Comparison of ENCODE assay signal across 19 cellular contexts in genomic region chr22:16717699-16718558, GRCh38.
DNase-seq lines count a peak whose midpoint lies in the region; ATAC-seq, FAIRE-seq and TF ChIP-seq lines count a peak whose summit lies in the region.
"Had no signal": no experiment of that assay in that cellular context is flagged by ENCODE, and none has a peak within 500 bp of the region (broad histone marks: within the 10 kb centered on the region; RNA-seq: fewer than 3 reads in every experiment).

No MANE protein-coding gene starts in this region.

- no peaks in the 10 kb centered on the region for H3K36me3 ChIP-seq in CD8-positive, alpha-beta T cell (ENCODE audit: insufficient read depth, low read length)
- H3K36me3 ChIP-seq: lower lobe of right lung had no signal

- no peak overlapping the region for H3K27ac ChIP-seq in CD8-positive, alpha-beta T cell (ENCODE audit: low read depth, low read length)
- H3K27ac ChIP-seq: lower lobe of right lung had no signal

- intact Hi-C loops in dendritic cell treated with granulocyte-macrophage colony-stimulating factor and Interleukin-4, amounts not matched to agents 40 ng/mL and 50 ng/mL, for 4 days (cut with micrococcal nuclease) = no loop called here
- intact Hi-C loops in CD8-positive, alpha-beta T cell (cut with DNase I, micrococcal nuclease) = no loop called here

- H3K4me3 ChIP-seq in CD8-positive, alpha-beta T cell (ENCODE audit: low read depth, low read length) = no peak overlapping the region
- H3K4me3 ChIP-seq: lower lobe of right lung had no signal

- DNase-seq in D721Med (ENCODE audit: insufficient read length, low spot score) (no peak), HEK293T (ENCODE audit: extremely low spot score) (peak; percentile 10), renal cortical epithelial cell (ENCODE audit: low read depth) (peak; percentile 9)
- no peak for DNase-seq in activated CD8-positive, alpha-beta memory T cell treated with anti-CD3 and anti-CD28 coated beads, Interleukin-2, amount 50 U/mL, for 48 hours
- no peak for DNase-seq in CD8-positive, alpha-beta T cell
- DNase-seq: activated CD4-positive, CD25-positive, alpha-beta regulatory T cell; activated CD8-positive, alpha-beta memory T cell treated with anti-CD3 and anti-CD28 coated beads for 24 hours; activated naive CD8-positive, alpha-beta T cell treated with anti-CD3 and anti-CD28 coated beads for 36 hours; DMS 273 treated with DMSO at 0.1 percent for 48 hours; lower lobe of right lung; NCI-H1436 treated with DMSO at 0.1 percent for 48 hours; stimulated activated CD4-positive, alpha-beta T cell treated with anti-CD3 and anti-CD28 coated beads, Interleukin-2, amount 100 ng/mL, for 48 hours had no signal

- no peaks in the 10 kb centered on the region for H3K27me3 ChIP-seq in CD8-positive, alpha-beta T cell (ENCODE audit: insufficient read depth, low read length)

- H3K27ac Mint-ChIP-seq in dendritic cell treated with granulocyte-macrophage colony-stimulating factor and Interleukin-4, amounts not matched to agents 40 ng/mL and 50 ng/mL, for 4 days = no peak overlapping the region
- no peak overlapping the region for H3K27ac Mint-ChIP-seq in CD8-positive, alpha-beta T cell
- H3K27ac Mint-ChIP-seq: activated naive CD8-positive, alpha-beta T cell treated with anti-CD3 and anti-CD28 coated beads for 36 hours; activated T-helper 1 cell treated with anti-CD3 and anti-CD28 coated beads, Interleukin-12 subunit alpha, Interleukin-12 subunit beta, Interleukin-2, Interleukin-4 antibody, amounts not matched to agents 30 ng/mL and 10 ng/mL and 1 ng/mL, durations not matched to agents 14 hours and 24 hours and 36 hours; brain; T-helper 1 cell treated with Interleukin-12 subunit alpha and Interleukin-12 subunit beta and Interleukin-4 antibody, amounts not matched to agents 30 μg/mL and 1 μg/mL, for 36 hours had no signal

- CTCF ChIA-PET in HEK293T (lab: Yijun Ruan, JAX) = interaction anchor here (0.7 kb wide), 1 partner anchor 107 kb away, joined by 3 read pairs; the partner anchor contains the start of gene XKR3
- CTCF ChIA-PET in CD8-positive, alpha-beta T cell (lab: Charles Lee) = no interaction called here

- no peak for FAIRE-seq in D721Med (lab: Jason Lieb, UNC)
- FAIRE-seq: GM12892 had no signal

- H3K4me1 Mint-ChIP-seq in dendritic cell treated with granulocyte-macrophage colony-stimulating factor and Interleukin-4, amounts not matched to agents 40 ng/mL and 50 ng/mL, for 4 days (ENCODE audit: low read depth) = peaks cover 14% of the 10 kb centered on the region
- H3K4me1 Mint-ChIP-seq in CD8-positive, alpha-beta T cell (ENCODE audit: low read depth) = no peaks in the 10 kb centered on the region
- H3K4me1 Mint-ChIP-seq: activated naive CD8-positive, alpha-beta T cell treated with anti-CD3 and anti-CD28 coated beads for 36 hours; brain had no signal

- POLR2A ChIA-PET in HEK293T (lab: Yijun Ruan, JAX) = no interaction called here
- POLR2A ChIA-PET in CD8-positive, alpha-beta T cell (lab: Charles Lee) = no interaction called here

- H3K9me3 ChIP-seq in CD8-positive, alpha-beta T cell (ENCODE audit: low read length) = no peaks in the 10 kb centered on the region
- H3K9me3 ChIP-seq: lower lobe of right lung had no signal

- no peaks in the 10 kb centered on the region for H3K4me1 ChIP-seq in CD8-positive, alpha-beta T cell (ENCODE audit: insufficient read depth, low read length)
- H3K4me1 ChIP-seq: lower lobe of right lung had no signal

- ATAC-seq in HG02642 (IDR thresholded peaks at IDR 0.05; ENCODE audit: poor library complexity, unreplicated experiment) = no peak
- no peak for ATAC-seq in CD8-positive, alpha-beta T cell
- ATAC-seq: Right ventricle myocardium inferior had no signal

- peak; percentile 13 for TF ChIP-seq CTCF in D721Med (IDR thresholded peaks at IDR 0.05; ENCODE audit: insufficient read depth, missing control alignments)
- no peak for TF ChIP-seq CTCF in CD8-positive, alpha-beta T cell (IDR thresholded peaks at IDR 0.05)

- peaks cover 10% of the 10 kb centered on the region for H3K27me3 Mint-ChIP-seq in dendritic cell treated with granulocyte-macrophage colony-stimulating factor and Interleukin-4, amounts not matched to agents 40 ng/mL and 50 ng/mL, for 4 days
- peaks cover 6% of the 10 kb centered on the region for H3K27me3 Mint-ChIP-seq in CD8-positive, alpha-beta T cell (ENCODE audit: low read depth)
- H3K27me3 Mint-ChIP-seq: brain had no signal

- no peaks in the 10 kb centered on the region for H3K36me3 Mint-ChIP-seq in dendritic cell treated with granulocyte-macrophage colony-stimulating factor and Interleukin-4, amounts not matched to agents 40 ng/mL and 50 ng/mL, for 4 days (ENCODE audit: low read depth)
- H3K36me3 Mint-ChIP-seq in CD8-positive, alpha-beta T cell = no peaks in the 10 kb centered on the region
- H3K36me3 Mint-ChIP-seq: brain had no signal

- H3K9me3 Mint-ChIP-seq in dendritic cell treated with granulocyte-macrophage colony-stimulating factor and Interleukin-4, amounts not matched to agents 40 ng/mL and 50 ng/mL, for 4 days = peaks cover 10% of the 10 kb centered on the region
- H3K9me3 Mint-ChIP-seq in CD8-positive, alpha-beta T cell = peaks cover 4% of the 10 kb centered on the region
- H3K9me3 Mint-ChIP-seq: activated T-helper 1 cell treated with anti-CD3 and anti-CD28 coated beads, Interleukin-12 subunit alpha, Interleukin-12 subunit beta, Interleukin-2, Interleukin-4 antibody, amounts not matched to agents 30 ng/mL and 10 ng/mL and 1 ng/mL, durations not matched to agents 14 hours and 24 hours and 36 hours; T-helper 1 cell treated with Interleukin-12 subunit alpha and Interleukin-12 subunit beta and Interleukin-4 antibody, amounts not matched to agents 30 μg/mL and 1 μg/mL, for 36 hours had no signal

- peak overlapping the region; percentile 37 for H3K4me3 Mint-ChIP-seq in dendritic cell treated with granulocyte-macrophage colony-stimulating factor and Interleukin-4, amounts not matched to agents 40 ng/mL and 50 ng/mL, for 4 days
- no peak overlapping the region for H3K4me3 Mint-ChIP-seq in CD8-positive, alpha-beta T cell
- H3K4me3 Mint-ChIP-seq: activated naive CD8-positive, alpha-beta T cell treated with anti-CD3 and anti-CD28 coated beads for 36 hours; activated T-helper 1 cell treated with anti-CD3 and anti-CD28 coated beads, Interleukin-12 subunit alpha, Interleukin-12 subunit beta, Interleukin-2, Interleukin-4 antibody, amounts not matched to agents 30 ng/mL and 10 ng/mL and 1 ng/mL, durations not matched to agents 14 hours and 24 hours and 36 hours; brain; T-helper 1 cell treated with Interleukin-12 subunit alpha and Interleukin-12 subunit beta and Interleukin-4 antibody, amounts not matched to agents 30 μg/mL and 1 μg/mL, for 36 hours had no signal

TF ChIP-seq in HEK293T, 16 proteins besides CTCF, POLR2A, EP300 and RAD21:
- TF ChIP-seq PKNOX1 (IDR thresholded peaks at IDR 0.05) (no peak), FOXM1 (IDR thresholded peaks at IDR 0.05; ENCODE audit: borderline replicate concordance) (no peak), SP1 (IDR thresholded peaks at IDR 0.05) (no peak), ARNT (IDR thresholded peaks at IDR 0.05) (no peak), FOXK2 (IDR thresholded peaks at IDR 0.05) (no peak), FOXA1 (IDR thresholded peaks at IDR 0.05) (no peak), SUZ12 (IDR thresholded peaks at IDR 0.05) (no peak), TARDBP (IDR thresholded peaks at IDR 0.05) (no peak)
TF ChIP-seq in HEK293T: peak in this region for 0.

Comparison
In these comparisons a context has a peak if more than half of its experiments do, and no peak if none do; other contexts are left out.
1. DNase-seq: peak in HEK293T (single experiment) and renal cortical epithelial cell (single experiment); none in D721Med (single experiment), activated CD8-positive, alpha-beta memory T cell treated with anti-CD3 and anti-CD28 coated beads, Interleukin-2, amount 50 U/mL, for 48 hours (single experiment) and CD8-positive, alpha-beta T cell (0 of 7).